15 cellular contexts compared by ENCODE assay signal in the genomic region with DNA sequence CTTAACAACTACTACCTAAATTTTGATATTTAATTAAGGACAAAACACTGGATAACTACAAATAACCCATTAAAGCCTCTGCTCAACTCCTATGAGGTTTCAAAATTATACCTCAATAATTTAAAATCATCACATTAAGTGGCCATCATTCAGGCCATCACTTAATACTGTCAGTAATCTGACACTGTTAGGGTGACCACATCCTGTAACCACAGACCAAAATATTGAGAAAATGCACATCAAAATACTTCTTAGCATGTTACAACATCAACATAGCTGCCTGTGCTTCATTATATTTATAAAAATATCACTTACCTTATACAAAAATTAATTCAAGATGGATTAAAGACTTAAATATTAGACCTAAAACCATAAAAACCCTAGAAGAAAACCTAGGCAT. TPM values are rescaled to one million over a fixed set of nuclear protein-coding genes. Genes with fewer than 3 reads are reported as not detected.
DNase-seq lines count a peak whose midpoint lies in the region; ATAC-seq and TF ChIP-seq lines count a peak whose summit lies in the region.
"Had no signal": no experiment of that assay in that cellular context is flagged by ENCODE, and none has a peak within 500 bp of the region (broad histone marks: within the 10 kb centered on the region; RNA-seq: fewer than 3 reads in every experiment).

No MANE protein-coding gene starts in this region.

- H3K4me3 ChIP-seq in choroid plexus epithelial cell (ENCODE audit: low read depth, low read length): no peak overlapping the region
- H3K4me3 ChIP-seq: esophagus squamous epithelium, thyroid gland had no signal

- peak; percentile 17 for DNase-seq in GM04503 (ENCODE audit: low read depth)
- peak; percentile 73 for DNase-seq in LHCN-M2 (ENCODE audit: low read depth)
- DNase-seq in choroid plexus epithelial cell (ENCODE audit: low read depth): peak; percentile 69
- DNase-seq in stimulated activated CD4-positive, alpha-beta T cell treated with anti-CD3 and anti-CD28 coated beads, Interleukin-1b, Interleukin-23, amount 100 ng/mL, for 48 hours: no peak
- DNase-seq in T-helper 9 cell: no peak
- no peak for DNase-seq in NCI-H2227 treated with DMSO at 0.1 percent for 48 hours (lab: John Stamatoyannopoulos, UW)
- DNase-seq: activated CD4-positive, alpha-beta T cell treated with anti-CD3 and anti-CD28 coated beads, Interleukin-2, amount 50 U/mL, for 4 hours; esophagus squamous epithelium; H9; NCI-H1436 treated with DMSO at 0.1 percent for 48 hours; NCI-H524; thyroid gland had no signal

- TF ChIP-seq CTCF in choroid plexus epithelial cell (conservative IDR thresholded peaks at IDR 0.05; ENCODE audit: low read depth, low read length): no peak

- ATAC-seq in GM19043 (IDR thresholded peaks at IDR 0.05; ENCODE audit: low read depth, unreplicated experiment) (peak; percentile 51), HG03469 (IDR thresholded peaks at IDR 0.05; ENCODE audit: unreplicated experiment) (no peak)
- ATAC-seq: activated naive CD4-positive, alpha-beta T cell treated with anti-CD3 and anti-CD28 coated beads, Interleukin-2, amount 50 U/mL, for 72 hours had no signal

RNA-seq across cellular contexts. Expression of gene SEM1, which starts 23.3 kb away (rescaled TPM):
- total RNA-seq in LHCN-M2 (2014; rRNA removed): 19.6 and 39.0 TPM in 2 replicates
- 526 TPM for polyA plus RNA-seq in LHCN-M2 (2012)

Comparison
In these comparisons a context has a peak if more than half of its experiments do, and no peak if none do; other contexts are left out.
1. DNase-seq: peak in GM04503 (single experiment), LHCN-M2 (single experiment) and choroid plexus epithelial cell (single experiment); none in stimulated activated CD4-positive, alpha-beta T cell treated with anti-CD3 and anti-CD28 coated beads, Interleukin-1b, Interleukin-23, amount 100 ng/mL, for 48 hours (single experiment), T-helper 9 cell (single experiment) and NCI-H2227 treated with DMSO at 0.1 percent for 48 hours (single experiment).